In the genomic region with DNA sequence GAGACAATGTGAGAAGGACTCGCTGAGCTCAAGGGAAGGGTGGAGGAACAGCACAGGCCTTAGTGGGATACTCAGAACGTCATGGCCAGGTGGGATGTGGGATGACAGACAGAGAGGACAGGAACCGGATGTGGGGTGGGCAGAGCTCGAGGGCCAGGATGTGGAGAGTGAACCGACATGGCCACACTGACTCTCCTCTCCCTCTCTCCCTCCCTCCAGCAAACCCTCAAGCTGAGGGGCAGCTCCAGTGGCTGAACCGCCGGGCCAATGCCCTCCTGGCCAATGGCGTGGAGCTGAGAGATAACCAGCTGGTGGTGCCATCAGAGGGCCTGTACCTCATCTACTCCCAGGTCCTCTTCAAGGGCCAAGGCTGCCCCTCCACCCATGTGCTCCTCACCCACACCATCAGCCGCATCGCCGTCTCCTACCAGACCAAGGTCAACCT, we compare ENCODE assay signal across 10 cellular contexts. TPM values are rescaled to one million over a fixed set of nuclear protein-coding genes. Genes with fewer than 3 reads are reported as not detected.
DNase-seq lines count a peak whose midpoint lies in the region; TF ChIP-seq lines count a peak whose summit lies in the region.
"Had no signal": no experiment of that assay in that cellular context is flagged by ENCODE, and none has a peak within 500 bp of the region (broad histone marks: within the 10 kb centered on the region; RNA-seq: fewer than 3 reads in every experiment).

No MANE protein-coding gene starts in this region.

- peak overlapping the region; percentile 97 for H3K4me3 Mint-ChIP-seq in T-helper 1 cell treated with Interleukin-12 subunit alpha and Interleukin-12 subunit beta and Interleukin-4 antibody, amounts not matched to agents 30 μg/mL and 1 μg/mL, for 36 hours

- no peaks in the 10 kb centered on the region for H3K36me3 ChIP-seq in colonic mucosa

- H3K27ac Mint-ChIP-seq in T-helper 1 cell treated with Interleukin-12 subunit alpha and Interleukin-12 subunit beta and Interleukin-4 antibody, amounts not matched to agents 30 μg/mL and 1 μg/mL, for 36 hours = peak overlapping the region; percentile 99

- no peaks in the 10 kb centered on the region for H3K9me3 Mint-ChIP-seq in T-helper 1 cell treated with Interleukin-12 subunit alpha and Interleukin-12 subunit beta and Interleukin-4 antibody, amounts not matched to agents 30 μg/mL and 1 μg/mL, for 36 hours

- H3K27me3 ChIP-seq in colonic mucosa = no peaks in the 10 kb centered on the region

- no peak for TF ChIP-seq CTCF in colonic mucosa (IDR thresholded peaks at IDR 0.05)

- peaks cover 70% of the 10 kb centered on the region for H3K36me3 Mint-ChIP-seq in T-helper 1 cell treated with Interleukin-12 subunit alpha and Interleukin-12 subunit beta and Interleukin-4 antibody, amounts not matched to agents 30 μg/mL and 1 μg/mL, for 36 hours (ENCODE audit: low read depth)

- no peaks in the 10 kb centered on the region for H3K9me3 ChIP-seq in colonic mucosa

- H3K4me1 Mint-ChIP-seq in T-helper 1 cell treated with Interleukin-12 subunit alpha and Interleukin-12 subunit beta and Interleukin-4 antibody, amounts not matched to agents 30 μg/mL and 1 μg/mL, for 36 hours (ENCODE audit: low read depth) = peaks cover 62% of the 10 kb centered on the region

- H3K27ac ChIP-seq in colonic mucosa = no peak overlapping the region
- H3K27ac ChIP-seq: SK-N-MC had no signal

- H3K9ac ChIP-seq in colonic mucosa (ENCODE audit: low read depth in 2 of 2, low read length in 2 of 2) = peak overlapping the region in 1 of 2 donors; percentile 12

- intact Hi-C loops in colonic mucosa (cut with DNase I) = no loop called here

- in situ Hi-C loops in GM18951 (cut with MboI; ENCODE audit: low sequenced_read_pairs, unreplicated experiment) = no loop called here

- DNase-seq in colonic mucosa (no peak), NCI-H2171 (lab: John Stamatoyannopoulos, UW) (no peak), D341Med (ENCODE audit: low spot score) (no peak), HK-2 (ENCODE audit: unreplicated experiment) (no peak)
- peak; percentile 42 to 54 for DNase-seq in stimulated activated CD4-positive, alpha-beta T cell treated with anti-CD3 and anti-CD28 coated beads, Interleukin-4, amount 100 ng/mL, for 4 hours
- DNase-seq: NCI-H2081 treated with DMSO at 0.1 percent for 48 hours had no signal

- TF ChIP-seq POLR2A in GM18951 (IDR thresholded peaks at IDR 0.05; ENCODE audit: extremely low read depth, insufficient read depth, insufficient read length) = peak; percentile 62

- H3K27me3 Mint-ChIP-seq in T-helper 1 cell treated with Interleukin-12 subunit alpha and Interleukin-12 subunit beta and Interleukin-4 antibody, amounts not matched to agents 30 μg/mL and 1 μg/mL, for 36 hours (ENCODE audit: low read depth) = no peaks in the 10 kb centered on the region

- peak overlapping the region; percentile 34 for H3K4me3 ChIP-seq in colonic mucosa
- H3K4me3 ChIP-seq: SK-N-MC had no signal

- H3K4me1 ChIP-seq in colonic mucosa = peaks cover 4% of the 10 kb centered on the region

RNA-seq across cellular contexts. Expression of a gene that starts 1.6 kb away (rescaled TPM):
- total RNA-seq in colonic mucosa = 1 to 10 TPM in 1 of 2 donors, under 1 TPM in 1; 0.48 to 1.4 TPM
- total RNA-seq: osteocyte had no signal

RNA-seq across cellular contexts. Expression of a gene that starts 4.8 kb away (rescaled TPM):
- 1 to 10 TPM in 1 of 2 donors, under 1 TPM in 1; 0.35 to 2.4 TPM for total RNA-seq in colonic mucosa
- total RNA-seq: osteocyte had no signal

RNA-seq across cellular contexts. Expression of a gene that starts 5.3 kb away (rescaled TPM):
- 1 to 10 TPM; 3.4 to 5.7 TPM for total RNA-seq in colonic mucosa
- total RNA-seq: osteocyte had no signal

RNA-seq across cellular contexts. Expression of a gene that starts 9.2 kb away (rescaled TPM):
- 1 to 10 TPM; 4.8 to 9.2 TPM for total RNA-seq in colonic mucosa
- total RNA-seq: osteocyte had no signal

RNA-seq across cellular contexts. Expression of a gene that starts 15.9 kb away (rescaled TPM):
- under 1 TPM; 0.67 to 0.90 TPM for total RNA-seq in colonic mucosa
- total RNA-seq: osteocyte had no signal

Comparison
In these comparisons a context has a peak if more than half of its experiments do, and no peak if none do; other contexts are left out.
1. DNase-seq: peak in stimulated activated CD4-positive, alpha-beta T cell treated with anti-CD3 and anti-CD28 coated beads, Interleukin-4, amount 100 ng/mL, for 4 hours (2 of 2); none in colonic mucosa (single experiment), NCI-H2171 (single experiment), D341Med (single experiment) and HK-2 (single experiment).